ENCODE assay signal across 14 cellular contexts in genomic region chrX:25012433-25012735, GRCh38. TPM values are rescaled to one million over a fixed set of nuclear protein-coding genes. Genes with fewer than 3 reads are reported as not detected.
DNase-seq lines count a peak whose midpoint lies in the region; ATAC-seq, FAIRE-seq and TF ChIP-seq lines count a peak whose summit lies in the region.
"Had no signal": no experiment of that assay in that cellular context is flagged by ENCODE, and none has a peak within 500 bp of the region (broad histone marks: within the 10 kb centered on the region; RNA-seq: fewer than 3 reads in every experiment).

No MANE protein-coding gene starts in this region.

- no peak overlapping the region for H2BK120ac ChIP-seq in H1 (replicated peaks; ENCODE audit: low read depth, low read length)

- peak overlapping the region; percentile 37 to 47 for H3K4me3 Mint-ChIP-seq in activated T-cell treated with anti-CD3 and anti-CD28 coated beads, Interleukin-2, amount 50 U/mL, for 72 hours
- peak overlapping the region; percentile 72 for H3K4me3 Mint-ChIP-seq in stimulated activated effector memory CD8-positive, alpha-beta T cell treated with anti-CD3 and anti-CD28 coated beads, Interleukin-12 subunit alpha, Interleukin-12 subunit beta, amount 100 ng/mL, for 72 hours

- H3K56ac ChIP-seq in H1 (replicated peaks; ENCODE audit: insufficient read length, low read depth, low read length) = no peak overlapping the region

- no peak overlapping the region for H2AFZ ChIP-seq in OCI-LY1 (ENCODE audit: low read length)
- no peak overlapping the region for H2AFZ ChIP-seq in H1 (ENCODE audit: low read length)

- H3K9me3 ChIP-seq in OCI-LY1 (ENCODE audit: low read length) = no peaks in the 10 kb centered on the region
- H3K9me3 ChIP-seq in H1 (ENCODE audit: insufficient read depth in 2 of 2, low read depth in 1 of 2, low read length in 1 of 2) = no peaks in the 10 kb centered on the region
- H3K9me3 ChIP-seq: adrenal gland, thyroid gland had no signal

- H3K36me3 Mint-ChIP-seq in activated T-cell treated with anti-CD3 and anti-CD28 coated beads, Interleukin-2, amount 50 U/mL, for 72 hours (ENCODE audit: insufficient read depth in 2 of 2) = peaks cover 0 to 4% of the 10 kb centered on the region in 2 donors
- H3K36me3 Mint-ChIP-seq in stimulated activated effector memory CD8-positive, alpha-beta T cell treated with anti-CD3 and anti-CD28 coated beads, Interleukin-12 subunit alpha, Interleukin-12 subunit beta, amount 100 ng/mL, for 72 hours = no peaks in the 10 kb centered on the region

- POLR2A ChIA-PET in H1 (lab: Charles Lee; ENCODE audit: partially characterized antibody) = interaction anchor here (1.2 kb wide), 1 partner anchor 10 kb away, joined by 4 read pairs; no protein-coding TSS in a partner anchor

- no peak overlapping the region for H3K23ac ChIP-seq in H1 (ENCODE audit: insufficient read length)

- H3K9me2 ChIP-seq in OCI-LY1 (ENCODE audit: low read depth, low read length) = no peaks in the 10 kb centered on the region

- H4K20me1 ChIP-seq in OCI-LY1 (ENCODE audit: insufficient read depth, low read length) (no peaks in the 10 kb centered on the region), H1 (replicated peaks in 1 of 2; ENCODE audit: control insufficient read depth in 1 of 2, insufficient read depth in 2 of 2, low read length in 2 of 2) (peaks cover 6 to 8% of the 10 kb centered on the region in 2 experiments)

- peaks cover 0 to 2% of the 10 kb centered on the region in 2 donors for H3K9me3 Mint-ChIP-seq in activated T-cell treated with anti-CD3 and anti-CD28 coated beads, Interleukin-2, amount 50 U/mL, for 72 hours
- H3K9me3 Mint-ChIP-seq in stimulated activated effector memory CD8-positive, alpha-beta T cell treated with anti-CD3 and anti-CD28 coated beads, Interleukin-12 subunit alpha, Interleukin-12 subunit beta, amount 100 ng/mL, for 72 hours = no peaks in the 10 kb centered on the region

- no peak for DNase-seq in activated T-cell treated with anti-CD3 and anti-CD28 coated beads, Interleukin-2, amount 50 U/mL, for 72 hours
- DNase-seq in activated T-cell treated with anti-CD3 and anti-CD28 coated beads for 4 hours (no peak), H1 (ENCODE audit: low read depth in 1 of 2, low spot score in 2 of 2) (no peak), mesenteric fat pad (ENCODE audit: low spot score) (no peak)
- DNase-seq in stimulated activated effector memory CD8-positive, alpha-beta T cell treated with anti-CD3 and anti-CD28 coated beads, Interleukin-12 subunit alpha, Interleukin-12 subunit beta, amount 100 ng/mL, for 72 hours (ENCODE audit: low spot score in 2 of 2) = no peak
- DNase-seq: activated CD4-positive, CD25-positive, alpha-beta regulatory T cell treated with anti-CD3 and anti-CD28 coated beads, Interleukin-2, amount 50 U/mL, for 72 hours; stimulated activated CD4-positive, alpha-beta T cell treated with anti-CD3 and anti-CD28 coated beads, Interleukin-4, amount 100 ng/mL, for 24 hours; thyroid gland had no signal

- no peak for ATAC-seq in activated T-cell treated with anti-CD3 and anti-CD28 coated beads, Interleukin-2, amount 50 U/mL, for 72 hours (replicated peaks in 1 of 2)
- no peak for ATAC-seq in stimulated activated effector memory CD8-positive, alpha-beta T cell treated with anti-CD3 and anti-CD28 coated beads, Interleukin-12 subunit alpha, Interleukin-12 subunit beta, amount 100 ng/mL, for 72 hours
- ATAC-seq in GM21529 (IDR thresholded peaks at IDR 0.05; ENCODE audit: unreplicated experiment) (no peak), GM18858 (IDR thresholded peaks at IDR 0.05; ENCODE audit: unreplicated experiment) (no peak)

- H4K8ac ChIP-seq in H1 (ENCODE audit: extremely low read depth, insufficient read depth, low read length) = no peak overlapping the region

- H3K18ac ChIP-seq in H1 (ENCODE audit: extremely low read depth, low read length) = no peak overlapping the region

- TF ChIP-seq CTCF in OCI-LY1 (IDR thresholded peaks at IDR 0.05; ENCODE audit: low read length) (no peak), H1 (IDR thresholded peaks at IDR 0.05; ENCODE audit: control extremely low read depth in 1 of 3, insufficient read depth in 1 of 3, low read depth in 1 of 3, low read length in 3 of 3) (no peak)

- H2AK5ac ChIP-seq in H1 (ENCODE audit: low read depth, low read length) = no peak overlapping the region

- H3K4ac ChIP-seq in H1 (replicated peaks; ENCODE audit: insufficient read length, low read depth, low read length) = no peak overlapping the region

- H3K14ac ChIP-seq in H1 (ENCODE audit: insufficient read length) = no peak overlapping the region

- FAIRE-seq in H1 (lab: Jason Lieb, UNC) = peak; percentile 13

- no peak overlapping the region for H2BK5ac ChIP-seq in H1 (ENCODE audit: low read depth, low read length)

- H2BK15ac ChIP-seq in H1 (ENCODE audit: low read length) = no peak overlapping the region

- H2BK20ac ChIP-seq in H1 (ENCODE audit: low read length) = no peak overlapping the region

- no peaks in the 10 kb centered on the region for H3K36me3 ChIP-seq in OCI-LY1 (ENCODE audit: insufficient read depth, low read length)
- H3K36me3 ChIP-seq in H1 (ENCODE audit: control insufficient read depth in 2 of 4, insufficient read depth in 4 of 4, low read length in 3 of 4) = no peaks in the 10 kb centered on the region
- H3K36me3 ChIP-seq: adrenal gland, thyroid gland had no signal

- WGBS in H1 (ENCODE audit: extremely low coverage in 1 of 2, insufficient coverage in 1 of 2, insufficient read length in 1 of 2, insufficient replicate concordance in 2 of 2, low coverage in 1 of 2, low lambda C conversion rate in 2 of 2, missing lambda C conversion rate in 1 of 2), 2 experiments = 1% methylated on average over 18 of the region's 19 CpGs; no CpG with 5 or more reads in 1 of the 2 experiments

- H3K79me2 ChIP-seq in OCI-LY1 (ENCODE audit: insufficient read depth, low read length) = no peaks in the 10 kb centered on the region
- H3K79me2 ChIP-seq in H1 (ENCODE audit: control insufficient read depth in 1 of 2, insufficient read depth in 2 of 2, low read length in 2 of 2) = no peaks in the 10 kb centered on the region

- H3K4me1 Mint-ChIP-seq in activated T-cell treated with anti-CD3 and anti-CD28 coated beads, Interleukin-2, amount 50 U/mL, for 72 hours (ENCODE audit: low read depth) = peaks cover 8% of the 10 kb centered on the region
- peaks cover 6% of the 10 kb centered on the region for H3K4me1 Mint-ChIP-seq in stimulated activated effector memory CD8-positive, alpha-beta T cell treated with anti-CD3 and anti-CD28 coated beads, Interleukin-12 subunit alpha, Interleukin-12 subunit beta, amount 100 ng/mL, for 72 hours

- H3K4me1 ChIP-seq in OCI-LY1 (ENCODE audit: insufficient read depth, low read length, severe bottlenecking) (no peaks in the 10 kb centered on the region), H1 (replicated peaks in 1 of 4; ENCODE audit: control insufficient read depth in 3 of 4, insufficient read depth in 4 of 4, low read length in 3 of 4) (peaks cover 0 to 22% (median 15%) of the 10 kb centered on the region in 4 experiments)

- H3K23me2 ChIP-seq in H1 (ENCODE audit: low read depth, low read length) = peaks cover 3% of the 10 kb centered on the region; the same call in 1 of the 2 replicates

- no peaks in the 10 kb centered on the region for H3F3A ChIP-seq in OCI-LY1 (ENCODE audit: insufficient read depth, low read length)

- TF ChIP-seq EP300 in H1 (IDR thresholded peaks at IDR 0.05; ENCODE audit: borderline replicate concordance in 1 of 2, low read depth in 2 of 2, low read length in 2 of 2) = no peak

- H3K4me2 ChIP-seq in OCI-LY1 (ENCODE audit: low read length) = peak overlapping the region; percentile 65; the same call in 1 of the 2 replicates
- peak overlapping the region; percentile 28 to 68; a peak in 2 of 4 replicates for H3K4me2 ChIP-seq in H1 (ENCODE audit: insufficient read depth in 1 of 2, low read depth in 2 of 2, low read length in 2 of 2)

- H3K27me3 ChIP-seq in OCI-LY1 (ENCODE audit: insufficient read depth, low read length) = no peaks in the 10 kb centered on the region; the same call in 1 of the 2 replicates
- peaks cover 77 to 98% (median 94%) of the 10 kb centered on the region in 4 experiments for H3K27me3 ChIP-seq in H1 (replicated peaks in 1 of 4; ENCODE audit: control insufficient read depth in 3 of 4, extremely low read depth in 1 of 4, insufficient read depth in 3 of 4, low read length in 3 of 4)

- H3K27ac ChIP-seq in OCI-LY1 (ENCODE audit: low read depth, low read length, poor library complexity, severe bottlenecking) = no peak overlapping the region
- H3K27ac ChIP-seq in H1 (ENCODE audit: low read depth, low read length) = no peak overlapping the region
- H3K27ac ChIP-seq: adrenal gland, RWPE1, thyroid gland had no signal

- H3K4me3 ChIP-seq in OCI-LY1 (ENCODE audit: low read depth, low read length, poor library complexity, severe bottlenecking) = peak overlapping the region; percentile 55
- H3K4me3 ChIP-seq in H1 (ENCODE audit: extremely low read depth in 1 of 4, insufficient read depth in 2 of 4, low read depth in 3 of 4, low read length in 4 of 4) = peak overlapping the region in 1 of 4 experiments; percentile 47; a peak in 2 of 8 replicates

- no peak for TF ChIP-seq RAD21 in H1 (IDR thresholded peaks at IDR 0.05 in 1 of 2, conservative IDR thresholded peaks at IDR 0.05 in 1 of 2; ENCODE audit: low read depth in 2 of 2, low read length in 2 of 2)

- no peak overlapping the region for H4K5ac ChIP-seq in H1 (ENCODE audit: insufficient read length, low read depth, low read length)

- no peak overlapping the region for H2BK12ac ChIP-seq in H1 (ENCODE audit: low read depth, low read length)

- peaks cover 81% of the 10 kb centered on the region for H3K27me3 Mint-ChIP-seq in activated T-cell treated with anti-CD3 and anti-CD28 coated beads, Interleukin-2, amount 50 U/mL, for 72 hours (ENCODE audit: low read depth)

- H3K9ac ChIP-seq in OCI-LY1 (ENCODE audit: low read length) (no peak overlapping the region), H1 (replicated peaks in 1 of 4; ENCODE audit: extremely low read depth in 1 of 4, low read depth in 3 of 4, low read length in 3 of 4) (no peak overlapping the region)

- TF ChIP-seq POLR2A in H1 (IDR thresholded peaks at IDR 0.05; ENCODE audit: control extremely low read depth in 1 of 2, low read depth in 2 of 2, low read length in 2 of 2) = no peak

- H4K91ac ChIP-seq in H1 (replicated peaks; ENCODE audit: insufficient read length, low read length) = no peak overlapping the region

- CTCF ChIA-PET in H1 (lab: Charles Lee; ENCODE audit: partially characterized antibody) = interaction anchor here (0.9 to 4.6 kb wide), 5 partner anchors 10 to 132 kb away, joined by 3 to 23 read pairs (median 3); no protein-coding TSS in a partner anchor

- no peak overlapping the region for H3K27ac Mint-ChIP-seq in activated T-cell treated with anti-CD3 and anti-CD28 coated beads, Interleukin-2, amount 50 U/mL, for 72 hours
- no peak overlapping the region for H3K27ac Mint-ChIP-seq in stimulated activated effector memory CD8-positive, alpha-beta T cell treated with anti-CD3 and anti-CD28 coated beads, Interleukin-12 subunit alpha, Interleukin-12 subunit beta, amount 100 ng/mL, for 72 hours

- H3K79me1 ChIP-seq in H1 (ENCODE audit: low read depth, low read length) = no peaks in the 10 kb centered on the region

RNA-seq across cellular contexts. Expression of gene ARX, which starts 3.4 kb away (rescaled TPM):
- not detected for total RNA-seq in activated T-cell treated with anti-CD3 and anti-CD28 coated beads, Interleukin-2, amount 50 U/mL, for 72 hours
- not detected in 2 replicates for total RNA-seq in H1 (2021; fragmentation: NEBNext Ultra II Directional; extraction: Animal tissue kit (Norgen Biotek cat#: 25700))
- 0.05 TPM in 1 of 2 replicates, not detected in the other for polyA plus RNA-seq in H1 (2011; rRNA removed)
- polyA plus RNA-seq in H1 (2011; cell fraction: cytosol; rRNA removed) = 0.04 TPM
- polyA plus RNA-seq in H1 (2011; cell fraction: nucleus; rRNA removed) = 0.07 TPM
- not detected in 4 replicates for polyA plus RNA-seq in H1 (2012, experiment 1 of 2)
- polyA plus RNA-seq in H1 (2012, experiment 2 of 2) = not detected
- 0.06 TPM for polyA plus RNA-seq in H1 (2013, experiment 1 of 2)
- polyA plus RNA-seq in H1 (2013, experiment 2 of 2) = not detected
- not detected in 2 replicates for polyA minus RNA-seq in H1 (2011; rRNA and poly(A)+ RNA removed)
- not detected for polyA minus RNA-seq in H1 (2011; cell fraction: cytosol; rRNA and poly(A)+ RNA removed)
- polyA minus RNA-seq in H1 (2011; cell fraction: nucleus; rRNA and poly(A)+ RNA removed) = not detected
- total RNA-seq in mesenteric fat pad = not detected
- total RNA-seq: adrenal gland had no signal
- polyA plus RNA-seq: adrenal gland, BJ had no signal
